In genomic region chr4:138338224-138338623, GRCh38 we compare ENCODE assay signal across 5 cellular contexts.
A peak's percentile ranks its signal among the peaks of the same experiment; 100 is the strongest.
TF ChIP-seq lines count a peak whose summit lies in the region.

No MANE protein-coding gene starts in this region.

TF ChIP-seq in A549, 52 proteins besides CTCF, POLR2A, EP300 and RAD21:
- TF ChIP-seq MAFK (IDR thresholded peaks at IDR 0.05; ENCODE audit: partially characterized antibody), result peak; percentile 93

TF ChIP-seq in IMR-90, 13 proteins besides CTCF, POLR2A, EP300 and RAD21:
- TF ChIP-seq MAFK (IDR thresholded peaks at IDR 0.05; ENCODE audit: low read depth, low read length), result peak; percentile 94

TF ChIP-seq in K562, 482 proteins besides CTCF, POLR2A, EP300 and RAD21:
- TF ChIP-seq MAFF (IDR thresholded peaks at IDR 0.05; ENCODE audit: low read length) (peak; percentile 92), MAFG (tag; conservative IDR thresholded peaks at IDR 0.05) (peak; percentile 85), C11orf30 (IDR thresholded peaks at IDR 0.05; ENCODE audit: low read depth) (peak; percentile 88), ZNF316 (IDR thresholded peaks at IDR 0.05) (peak; percentile 92), MAFK (IDR thresholded peaks at IDR 0.05; ENCODE audit: low read length) (peak; percentile 93)

TF ChIP-seq in H1, 55 proteins besides CTCF, POLR2A, EP300 and RAD21:
- peak; percentile 68 for TF ChIP-seq MAFK (IDR thresholded peaks at IDR 0.05; ENCODE audit: low read depth, low read length)

TF ChIP-seq in HepG2, 621 proteins besides CTCF, POLR2A, EP300 and RAD21:
- TF ChIP-seq MAFF (IDR thresholded peaks at IDR 0.05; ENCODE audit: low read depth, low read length) (peak; percentile 95), MAFK (conservative IDR thresholded peaks at IDR 0.05 in 1 of 2, IDR thresholded peaks at IDR 0.05 in 1 of 2; ENCODE audit: low read length in 2 of 2) (peak; percentile 93 to 95)
